ENCODE assay signal across 12 cellular contexts in the genomic region with DNA sequence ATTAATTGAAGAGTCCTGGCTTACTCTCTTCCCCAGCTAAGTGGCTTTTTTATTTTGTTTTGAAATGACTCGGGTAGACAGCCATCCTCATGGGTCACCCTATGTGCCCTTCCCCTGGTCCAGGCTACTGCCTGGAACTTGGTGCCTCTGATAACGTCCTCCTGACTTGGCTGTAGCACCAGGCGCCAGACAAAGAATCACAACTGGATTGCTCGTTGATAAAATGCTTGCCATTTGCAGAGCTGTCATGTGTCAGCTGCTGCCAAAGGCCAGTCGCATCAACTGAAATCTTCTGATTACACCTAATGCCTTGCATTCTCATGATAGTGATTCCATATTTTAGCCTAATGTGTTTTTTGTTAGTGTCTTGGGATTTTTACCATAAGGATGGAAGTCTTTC. TPM values are rescaled to one million over a fixed set of nuclear protein-coding genes. Genes with fewer than 3 reads are reported as not detected.
A peak's percentile ranks its signal among the peaks of the same experiment; 100 is the strongest.
DNase-seq lines count a peak whose midpoint lies in the region; ATAC-seq, FAIRE-seq and TF ChIP-seq lines count a peak whose summit lies in the region.
"Had no signal": no experiment of that assay in that cellular context is flagged by ENCODE, and none has a peak within 500 bp of the region (broad histone marks: within the 10 kb centered on the region; RNA-seq: fewer than 3 reads in every experiment).

No MANE protein-coding gene starts in this region.

- H3K27ac ChIP-seq in GM12878 (ENCODE audit: control insufficient read depth, insufficient read depth) (no peak overlapping the region), right cardiac atrium (ENCODE audit: low read length) (peak overlapping the region; percentile 88)

- H3K36me3 ChIP-seq in BE2C (no peaks in the 10 kb centered on the region), GM12878 (ENCODE audit: control insufficient read depth in 2 of 2, insufficient read depth in 2 of 2, low read length in 1 of 2) (no peaks in the 10 kb centered on the region)

- H3K4me1 Mint-ChIP-seq in progenitor cell of endocrine pancreas (ENCODE audit: low read depth), result peaks cover 15% of the 10 kb centered on the region
- H3K4me1 Mint-ChIP-seq in activated CD4-positive, alpha-beta memory T cell treated with anti-CD3 and anti-CD28 coated beads, Interleukin-2, amount 10 ng/mL, durations not matched to agents 7 days and 5 days, result no peaks in the 10 kb centered on the region
- H3K4me1 Mint-ChIP-seq: stimulated activated naive B cell treated with anti-CD40 and anti-IgM and Interleukin-4, amounts not matched to agents 10 μg/mL and 1 μg/mL and 100 μg/mL, for 72 hours had no signal

- no peak overlapping the region for H3K4me2 ChIP-seq in GM12878 (ENCODE audit: control insufficient read depth, insufficient read depth)

- POLR2A ChIA-PET in GM12878 (lab: Charles Lee), result no interaction called here
- POLR2A ChIA-PET in activated CD4-positive, alpha-beta memory T cell treated with anti-CD3 and anti-CD28 coated beads, Interleukin-2, amount 10 ng/mL, durations not matched to agents 7 days and 5 days (lab: Charles Lee), result no interaction called here

- no peak for TF ChIP-seq RAD21 in GM12878 (IDR thresholded peaks at IDR 0.05; ENCODE audit: insufficient read depth, low read depth, low read length)

- intact Hi-C loops in GM12878 (cut with micrococcal nuclease; ENCODE audit: unreplicated experiment), result no loop called here
- intact Hi-C loops in right cardiac atrium (cut with DNase I), result loop anchor here in 2 of 4 donors (2.0 to 10.0 kb wide), 2 partner anchors 33 to 51 kb away; no protein-coding TSS in a partner anchor

- H3K36me3 Mint-ChIP-seq in progenitor cell of endocrine pancreas (ENCODE audit: insufficient read depth), result no peaks in the 10 kb centered on the region
- H3K36me3 Mint-ChIP-seq in activated CD4-positive, alpha-beta memory T cell treated with anti-CD3 and anti-CD28 coated beads, Interleukin-2, amount 10 ng/mL, durations not matched to agents 7 days and 5 days (ENCODE audit: low read depth), result no peaks in the 10 kb centered on the region
- H3K36me3 Mint-ChIP-seq: activated naive CD8-positive, alpha-beta T cell; stimulated activated naive B cell treated with anti-CD40 and anti-IgM and Interleukin-4, amounts not matched to agents 10 μg/mL and 1 μg/mL and 100 μg/mL, for 72 hours had no signal

- RAD21 ChIA-PET in GM12878 (lab: Charles Lee; ENCODE audit: unreplicated experiment), result no interaction called here

- ATAC-seq in GM12878 (no peak), right cardiac atrium (peak; percentile 77 to 83), GM21526 (IDR thresholded peaks at IDR 0.05; ENCODE audit: low FRiP score, unreplicated experiment) (no peak)
- ATAC-seq: stimulated activated naive B cell treated with anti-CD40 and anti-IgM and Interleukin-4, amounts not matched to agents 10 μg/mL and 1 μg/mL and 100 μg/mL, for 72 hours had no signal

- no peak overlapping the region for H3K4me3 Mint-ChIP-seq in progenitor cell of endocrine pancreas (ENCODE audit: low read depth)
- H3K4me3 Mint-ChIP-seq in activated CD4-positive, alpha-beta memory T cell treated with anti-CD3 and anti-CD28 coated beads, Interleukin-2, amount 10 ng/mL, durations not matched to agents 7 days and 5 days, result no peak overlapping the region
- H3K4me3 Mint-ChIP-seq: activated naive CD8-positive, alpha-beta T cell; stimulated activated naive B cell treated with anti-CD40 and anti-IgM and Interleukin-4, amounts not matched to agents 10 μg/mL and 1 μg/mL and 100 μg/mL, for 72 hours had no signal

- no TSS peak for BruUV-seq in GM12878 (replicated peaks; lab: Mats Ljungman, UMichigan)

- FAIRE-seq in GM12878 (lab: Jason Lieb, UNC), result peak; percentile 13

- H2AFZ ChIP-seq in GM12878 (ENCODE audit: control insufficient read depth, low read depth, low read length), result no peak overlapping the region

- H4K20me1 ChIP-seq in GM12878 (ENCODE audit: control insufficient read depth, insufficient read depth), result no peaks in the 10 kb centered on the region

- TF ChIP-seq POLR2A in GM12878 (IDR thresholded peaks at IDR 0.05; ENCODE audit: low read depth, low read length), result no peak

- CTCF ChIA-PET in GM12878 (lab: Yijun Ruan, JAX), result no interaction called here
- CTCF ChIA-PET in activated CD4-positive, alpha-beta memory T cell treated with anti-CD3 and anti-CD28 coated beads, Interleukin-2, amount 10 ng/mL, durations not matched to agents 7 days and 5 days (lab: Charles Lee), result no interaction called here

- whole genome bisulfite sequencing in GM12878 (ENCODE audit: insufficient coverage, insufficient replicate concordance, low lambda C conversion rate, missing lambda C conversion rate), result 20% methylated on average over 5 of the region's 5 CpGs
- WGBS in right cardiac atrium, result 23% methylated on average over 5 of the region's 5 CpGs

- no peaks in the 10 kb centered on the region for H3K79me2 ChIP-seq in GM12878 (ENCODE audit: control insufficient read depth, insufficient read depth, low read length)

- no peaks in the 10 kb centered on the region for H3K27me3 ChIP-seq in BE2C
- no peaks in the 10 kb centered on the region; a peak in 1 of 4 replicates for H3K27me3 ChIP-seq in GM12878 (replicated peaks in 1 of 2; ENCODE audit: control insufficient read depth in 2 of 2, insufficient read depth in 2 of 2, low read length in 1 of 2)
- no peaks in the 10 kb centered on the region for H3K27me3 ChIP-seq in right cardiac atrium (ENCODE audit: control insufficient read depth, insufficient read depth)

- H3K27ac Mint-ChIP-seq in progenitor cell of endocrine pancreas, result peak overlapping the region; percentile 69
- no peak overlapping the region for H3K27ac Mint-ChIP-seq in activated CD4-positive, alpha-beta memory T cell treated with anti-CD3 and anti-CD28 coated beads, Interleukin-2, amount 10 ng/mL, durations not matched to agents 7 days and 5 days
- H3K27ac Mint-ChIP-seq: activated naive CD8-positive, alpha-beta T cell; stimulated activated naive B cell treated with anti-CD40 and anti-IgM and Interleukin-4, amounts not matched to agents 10 μg/mL and 1 μg/mL and 100 μg/mL, for 72 hours had no signal

- H3K4me3 ChIP-seq in BE2C (ENCODE audit: low read depth, low read length) (peak overlapping the region; percentile 75), GM12878 (no peak overlapping the region), right cardiac atrium (ENCODE audit: low read length) (no peak overlapping the region)

- H3K4me1 ChIP-seq in BE2C, result peaks cover 40% of the 10 kb centered on the region
- no peaks in the 10 kb centered on the region for H3K4me1 ChIP-seq in GM12878 (ENCODE audit: control insufficient read depth, insufficient read depth, low read length)
- peaks cover 6% of the 10 kb centered on the region for H3K4me1 ChIP-seq in right cardiac atrium (ENCODE audit: control insufficient read depth, insufficient read depth, low read length)

- TF ChIP-seq CTCF in BE2C (IDR thresholded peaks at IDR 0.05; ENCODE audit: low read depth, low read length) (no peak), GM12878 (IDR thresholded peaks at IDR 0.05 in 2 of 3, conservative IDR thresholded peaks at IDR 0.05 in 1 of 3; ENCODE audit: control insufficient read depth in 2 of 3, extremely low read depth in 1 of 3, insufficient read depth in 1 of 3, low read depth in 3 of 3, low read length in 3 of 3) (no peak), progenitor cell of endocrine pancreas (IDR thresholded peaks at IDR 0.05; ENCODE audit: unreplicated experiment) (no peak)

- in situ Hi-C loops in GM12878 (cut with MboI), result no loop called here

- H3K9ac ChIP-seq in GM12878 (ENCODE audit: control insufficient read depth, insufficient read depth, low read length), result no peak overlapping the region

- H3K9me3 ChIP-seq in BE2C, result no peaks in the 10 kb centered on the region
- H3K9me3 ChIP-seq in GM12878 (replicated peaks; ENCODE audit: control insufficient read depth, insufficient read depth, low read length), result no peaks in the 10 kb centered on the region
- no peaks in the 10 kb centered on the region for H3K9me3 ChIP-seq in right cardiac atrium (ENCODE audit: control insufficient read depth, low read length)

- peak; percentile 80 for DNase-seq in BE2C
- DNase-seq in GM12878 (ENCODE audit: low read depth, low spot score), result no peak
- DNase-seq in right cardiac atrium, result peak in 2 of 3 donors; percentile 58 to 70
- no peak for DNase-seq in progenitor cell of endocrine pancreas (ENCODE audit: low spot score, unreplicated experiment)
- DNase-seq in NCI-H2227 (lab: John Stamatoyannopoulos, UW; ENCODE audit: unreplicated experiment), result no peak
- DNase-seq in activated CD4-positive, alpha-beta memory T cell treated with anti-CD3 and anti-CD28 coated beads, Interleukin-2, amount 10 ng/mL, durations not matched to agents 7 days and 5 days, result no peak
- DNase-seq in RPMI8226, result no peak
- DNase-seq: NCI-H1436; stimulated activated naive B cell treated with anti-CD40 and anti-IgM and Interleukin-4, amounts not matched to agents 10 μg/mL and 1 μg/mL and 100 μg/mL, for 72 hours; T-helper 2 cell had no signal

- SMC1A ChIA-PET in GM12878 (lab: Charles Lee; ENCODE audit: uncharacterized antibody, unreplicated experiment), result no interaction called here

- H3K27me3 Mint-ChIP-seq in progenitor cell of endocrine pancreas, result peaks cover 78% of the 10 kb centered on the region
- H3K27me3 Mint-ChIP-seq in activated CD4-positive, alpha-beta memory T cell treated with anti-CD3 and anti-CD28 coated beads, Interleukin-2, amount 10 ng/mL, durations not matched to agents 7 days and 5 days, result peaks cover 4% of the 10 kb centered on the region
- H3K27me3 Mint-ChIP-seq: stimulated activated naive B cell treated with anti-CD40 and anti-IgM and Interleukin-4, amounts not matched to agents 10 μg/mL and 1 μg/mL and 100 μg/mL, for 72 hours had no signal

- TF ChIP-seq EP300 in GM12878 (IDR thresholded peaks at IDR 0.05; ENCODE audit: borderline replicate concordance in 1 of 2, control insufficient read depth in 1 of 2, low read depth in 2 of 2, low read length in 2 of 2), result no peak

- no peaks in the 10 kb centered on the region for H3K9me3 Mint-ChIP-seq in progenitor cell of endocrine pancreas (ENCODE audit: low read depth)
- H3K9me3 Mint-ChIP-seq in activated CD4-positive, alpha-beta memory T cell treated with anti-CD3 and anti-CD28 coated beads, Interleukin-2, amount 10 ng/mL, durations not matched to agents 7 days and 5 days, result no peaks in the 10 kb centered on the region
- H3K9me3 Mint-ChIP-seq: stimulated activated naive B cell treated with anti-CD40 and anti-IgM and Interleukin-4, amounts not matched to agents 10 μg/mL and 1 μg/mL and 100 μg/mL, for 72 hours had no signal

RNA-seq across cellular contexts. Expression of a gene that starts 27.4 kb away (rescaled TPM):
- polyA plus RNA-seq in BE2C (2012; ENCODE audit: insufficient read depth, insufficient read length, low read depth), result 44.0 TPM
- total RNA-seq in GM12878 (2013; cell fraction: nucleolus; rRNA removed), result 40.9 and 58.6 TPM in 2 replicates
- 20.7 and 22.0 TPM in 2 replicates for total RNA-seq in GM12878 (2014; rRNA removed)
- 29.2 and 30.5 TPM in 2 replicates for total RNA-seq in GM12878 (2014; rRNA removed; fragmentation: Illumina TruSeq; extraction: Trizol)
- 40.7 and 45.3 TPM in 2 replicates for total RNA-seq in GM12878 (2021)
- polyA plus RNA-seq in GM12878 (2011; ENCODE audit: low read depth), result 34.6 TPM
- polyA plus RNA-seq in GM12878 (2011; rRNA removed), result 23.6 and 33.6 TPM in 2 replicates
- 31.4 and 38.9 TPM in 2 replicates for polyA plus RNA-seq in GM12878 (2011; cell fraction: cytosol; rRNA removed)
- 26.2 and 30.8 TPM in 2 replicates for polyA plus RNA-seq in GM12878 (2011; cell fraction: nucleus; rRNA removed)
- 26.9 and 34.9 TPM in 2 replicates for polyA plus RNA-seq in GM12878 (2012)
- polyA plus RNA-seq in GM12878 (2014; fragmentation: Illumina TruSeq; extraction: Trizol), result 50.5 and 63.4 TPM in 2 replicates
- polyA plus RNA-seq in GM12878 (2014; fragmentation: Nextera tagmentation; extraction: Ambion mirVana), result 10 to 100 TPM; 14.2 to 25.7 TPM
- 24.0 and 29.3 TPM in 2 replicates for polyA plus RNA-seq in GM12878 (2014; rRNA removed)
- 10 to 100 TPM; 23.7 to 27.0 TPM for polyA plus RNA-seq in GM12878 (2016; fragmentation: Nextera tagmentation; extraction: Ambion mirVana)
- 54.9 and 60.1 TPM in 2 replicates for polyA minus RNA-seq in GM12878 (2011; rRNA and poly(A)+ RNA removed)
- polyA minus RNA-seq in GM12878 (2011; cell fraction: cytosol; rRNA and poly(A)+ RNA removed), result 17.0 and 19.2 TPM in 2 replicates
- 20.4 and 29.8 TPM in 2 replicates for polyA minus RNA-seq in GM12878 (2011; cell fraction: nucleus; rRNA and poly(A)+ RNA removed)
- total RNA-seq in right cardiac atrium, result 100 to 1,000 TPM; 385 to 462 (median 426) TPM
- 149 TPM for polyA plus RNA-seq in right cardiac atrium
- total RNA-seq in progenitor cell of endocrine pancreas, result 59.1 and 60.5 TPM in 2 replicates
- total RNA-seq in activated CD4-positive, alpha-beta memory T cell treated with anti-CD3 and anti-CD28 coated beads, Interleukin-2, amount 10 ng/mL, durations not matched to agents 7 days and 5 days, result 10 to 100 TPM; 91.5 to 97.9 TPM

Comparison
In these comparisons a context has a peak if more than half of its experiments do, and no peak if none do; other contexts are left out.
1. DNase-seq: peak in BE2C (single experiment) and right cardiac atrium (2 of 3); none in GM12878 (single experiment), progenitor cell of endocrine pancreas (single experiment), NCI-H2227 (single experiment), activated CD4-positive, alpha-beta memory T cell treated with anti-CD3 and anti-CD28 coated beads, Interleukin-2, amount 10 ng/mL, durations not matched to agents 7 days and 5 days (single experiment) and RPMI8226 (single experiment).
2. ATAC-seq: peak in right cardiac atrium (2 of 2); none in GM12878 (single experiment) and GM21526 (single experiment).